Comparison of ENCODE assay signal across 8 cellular contexts in the genomic region with DNA sequence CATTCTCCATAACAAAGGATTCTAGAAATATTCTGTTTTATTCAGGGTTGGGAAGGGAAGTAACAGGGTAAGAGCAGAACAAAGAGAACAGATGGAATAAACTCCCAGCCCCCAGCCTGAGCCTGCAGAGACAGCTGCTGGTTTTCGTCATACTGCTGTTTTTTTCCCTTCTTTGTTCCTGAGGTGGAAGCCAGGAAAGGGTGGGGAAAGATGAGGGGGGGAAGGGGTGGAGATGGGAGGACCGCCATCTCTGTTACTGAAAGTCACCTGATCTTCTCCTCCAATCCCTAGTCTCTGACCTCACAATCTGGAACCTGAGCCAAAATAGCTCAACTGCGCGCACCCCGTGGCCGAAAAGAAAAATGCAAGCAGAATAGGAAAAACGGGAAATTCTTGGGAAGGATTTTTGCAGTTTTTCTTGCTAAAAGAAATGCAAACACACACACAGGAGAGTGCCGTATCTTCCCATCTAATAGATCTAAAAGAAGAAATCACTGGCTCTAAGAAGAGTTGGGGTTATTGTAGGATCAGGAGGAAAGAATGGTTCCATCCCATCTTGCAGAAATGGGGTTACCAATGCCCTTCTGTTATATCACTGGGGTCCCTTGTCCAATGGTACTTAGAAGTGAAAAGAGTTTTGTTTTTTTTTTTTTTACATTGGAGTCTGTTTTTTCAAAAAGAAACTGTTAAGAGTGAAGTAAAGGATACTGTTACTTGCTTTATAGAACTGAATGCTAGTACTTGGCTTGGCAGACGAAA. TPM values are rescaled to one million over a fixed set of nuclear protein-coding genes. Genes with fewer than 3 reads are reported as not detected.
DNase-seq lines count a peak whose midpoint lies in the region; ATAC-seq and TF ChIP-seq lines count a peak whose summit lies in the region.

No MANE protein-coding gene starts in this region.

- TF ChIP-seq CTCF in upper lobe of left lung (IDR thresholded peaks at IDR 0.05) (peak; percentile 76 to 91 (median 81)), GM10266 (IDR thresholded peaks at IDR 0.05; ENCODE audit: control insufficient read depth, insufficient read depth, low read depth, missing control alignments) (no peak)

- no peak overlapping the region for H4K5ac ChIP-seq in mesendoderm (ENCODE audit: low read length)

- H2BK5ac ChIP-seq in mesendoderm (ENCODE audit: low read length) = no peak overlapping the region

- H4K20me1 ChIP-seq in BLaER1 treated with 17β-estradiol and CSF1 and Interleukin-3, amounts not matched to agents 10 nM and 100 nM = peaks cover 0 to 17% (median 0%) of the 10 kb centered on the region in 11 experiments; a peak in 2 of 22 replicates

- H3K36me3 ChIP-seq in BLaER1 treated with 17β-estradiol and CSF1 and Interleukin-3, amounts not matched to agents 10 nM and 100 nM = peaks cover 52 to 100% (median 88%) of the 10 kb centered on the region in 11 experiments
- peaks cover 0 to 2% of the 10 kb centered on the region in 2 donors for H3K36me3 ChIP-seq in esophagus (ENCODE audit: control insufficient read depth in 2 of 2, insufficient read depth in 2 of 2, low read length in 1 of 2)
- H3K36me3 ChIP-seq in mesendoderm (ENCODE audit: control insufficient read depth, insufficient read depth, low read length) = peaks cover 2% of the 10 kb centered on the region
- H3K36me3 ChIP-seq in upper lobe of left lung = peaks cover 0 to 19% (median 0%) of the 10 kb centered on the region in 4 donors

- peak overlapping the region in 2 of 11 experiments; percentile 28 to 32; a peak in 3 of 22 replicates for H3K4me2 ChIP-seq in BLaER1 treated with 17β-estradiol and CSF1 and Interleukin-3, amounts not matched to agents 10 nM and 100 nM
- H3K4me2 ChIP-seq in mesendoderm (ENCODE audit: low read length) = no peak overlapping the region

- H3K4ac ChIP-seq in mesendoderm (ENCODE audit: low read depth, low read length) = no peak overlapping the region

- no peak overlapping the region for H4K8ac ChIP-seq in mesendoderm (ENCODE audit: low read depth, low read length)

- no peaks in the 10 kb centered on the region for H3K79me1 ChIP-seq in mesendoderm (ENCODE audit: low read length)

- no peak overlapping the region for H2BK120ac ChIP-seq in mesendoderm (ENCODE audit: low read depth, low read length)

- H3K27me3 ChIP-seq in BLaER1 treated with 17β-estradiol and CSF1 and Interleukin-3, amounts not matched to agents 10 nM and 100 nM = no peaks in the 10 kb centered on the region
- H3K27me3 ChIP-seq in esophagus (ENCODE audit: control insufficient read depth in 1 of 2, insufficient read depth in 2 of 2, low read length in 2 of 2) (no peaks in the 10 kb centered on the region), mesendoderm (ENCODE audit: insufficient read depth, low read length, poor library complexity) (no peaks in the 10 kb centered on the region), upper lobe of left lung (no peaks in the 10 kb centered on the region)

- H3K56ac ChIP-seq in mesendoderm (ENCODE audit: low read length) = peak overlapping the region; percentile 51

- H3K18ac ChIP-seq in mesendoderm (ENCODE audit: low read length) = no peak overlapping the region

- H3K4me3 ChIP-seq in BLaER1 treated with 17β-estradiol and CSF1 and Interleukin-3, amounts not matched to agents 10 nM and 100 nM = no peak overlapping the region
- H3K4me3 ChIP-seq in esophagus (ENCODE audit: low read depth in 1 of 2, low read length in 2 of 2) (no peak overlapping the region), mesendoderm (ENCODE audit: low read length) (no peak overlapping the region), upper lobe of left lung (peak overlapping the region in 1 of 4 donors; percentile 19)

- peak overlapping the region in 4 of 11 experiments; percentile 25 to 53 (median 38); a peak in 4 of 22 replicates for H3K9ac ChIP-seq in BLaER1 treated with 17β-estradiol and CSF1 and Interleukin-3, amounts not matched to agents 10 nM and 100 nM
- H3K9ac ChIP-seq in mesendoderm (ENCODE audit: low read length) = peak overlapping the region; percentile 10

- peak; percentile 68 to 97 (median 74) for TF ChIP-seq EP300 in upper lobe of left lung (IDR thresholded peaks at IDR 0.05)

- no peak overlapping the region for H3K23ac ChIP-seq in mesendoderm (ENCODE audit: low read length)

- H3K79me2 ChIP-seq in mesendoderm (ENCODE audit: control insufficient read depth, insufficient read depth, low read length) = no peaks in the 10 kb centered on the region

- H3K4me1 ChIP-seq in BLaER1 treated with 17β-estradiol and CSF1 and Interleukin-3, amounts not matched to agents 10 nM and 100 nM = peaks cover 11 to 49% (median 28%) of the 10 kb centered on the region in 10 experiments
- H3K4me1 ChIP-seq in esophagus (ENCODE audit: control insufficient read depth in 2 of 2, insufficient read depth in 2 of 2, low read length in 1 of 2) (peaks cover 0 to 2% of the 10 kb centered on the region in 2 donors), mesendoderm (ENCODE audit: control insufficient read depth, low read depth, low read length) (no peaks in the 10 kb centered on the region), upper lobe of left lung (peaks cover 33 to 42% (median 39%) of the 10 kb centered on the region in 4 donors)

- no peaks in the 10 kb centered on the region for H3K9me3 ChIP-seq in BLaER1 treated with 17β-estradiol and CSF1 and Interleukin-3, amounts not matched to agents 10 nM and 100 nM (replicated peaks in 1 of 11)
- no peaks in the 10 kb centered on the region for H3K9me3 ChIP-seq in esophagus (ENCODE audit: control insufficient read depth in 2 of 2, insufficient read depth in 1 of 2, low read depth in 1 of 2, low read length in 1 of 2)
- H3K9me3 ChIP-seq in upper lobe of left lung = no peaks in the 10 kb centered on the region

- H2BK15ac ChIP-seq in mesendoderm (replicated peaks; ENCODE audit: low read depth) = no peak overlapping the region

- peak; percentile 84 to 88 for ATAC-seq in upper lobe of left lung (ENCODE audit: low FRiP score in 2 of 2)
- ATAC-seq in GM18519 (IDR thresholded peaks at IDR 0.05; ENCODE audit: low FRiP score, unreplicated experiment) = no peak

- no peak overlapping the region for H2AK5ac ChIP-seq in mesendoderm (ENCODE audit: low read length)

- peak in 1 of 4 donors; percentile 29 for TF ChIP-seq POLR2A in upper lobe of left lung (IDR thresholded peaks at IDR 0.05)

- peak overlapping the region in 9 of 11 experiments; percentile 23 to 66 (median 55); a peak in 15 of 22 replicates for H3K27ac ChIP-seq in BLaER1 treated with 17β-estradiol and CSF1 and Interleukin-3, amounts not matched to agents 10 nM and 100 nM
- H3K27ac ChIP-seq in esophagus (ENCODE audit: low read depth in 2 of 2, low read length in 1 of 2) (peak overlapping the region; percentile 39 to 78), mesendoderm (ENCODE audit: low read depth, low read length) (no peak overlapping the region), upper lobe of left lung (peak overlapping the region; percentile 74 to 89 (median 86))

- peak; percentile 36 for DNase-seq in HuH-7 (ENCODE audit: low spot score)
- peak; percentile 95 for DNase-seq in SHP77 treated with DMSO at 0.1 percent for 48 hours (lab: John Stamatoyannopoulos, UW)
- DNase-seq in mesendoderm = peak; percentile 99
- peak in 1 of 2 donors; percentile 80 for DNase-seq in upper lobe of left lung
- DNase-seq in GM10266 (ENCODE audit: extremely low spot score) = no peak

- 22 to 31% methylated on average over 9 of the region's 9 CpGs for WGBS in esophagus, 2 donors
- no CpG with 5 or more reads among the region's 9 CpGs for WGBS in mesendoderm (ENCODE audit: extremely low coverage, insufficient coverage, low lambda C conversion rate)
- 28 to 29% methylated on average over 9 of the region's 9 CpGs for WGBS in upper lobe of left lung, 2 donors

RNA-seq across cellular contexts. Expression of a gene that starts 57.9 kb away (rescaled TPM):
- polyA plus RNA-seq in esophagus = 10 to 100 TPM; 84.2 to 84.5 TPM
- 75.1 TPM for polyA plus RNA-seq in mesendoderm (2013, experiment 1 of 2)
- 72.9 TPM for polyA plus RNA-seq in mesendoderm (2013, experiment 2 of 2)
- total RNA-seq in upper lobe of left lung = 100 to 1,000 TPM in 5 of 6 donors, 10 to 100 TPM in 1; 96.4 to 175 (median 133) TPM
